31 cellular contexts compared by ENCODE assay signal in genomic region chr9:133207021-133207531, GRCh38. TPM values are rescaled to one million over a fixed set of nuclear protein-coding genes. Genes with fewer than 3 reads are reported as not detected.
"Had no signal": no experiment of that assay in that cellular context is flagged by ENCODE, and none has a peak within 500 bp of the region (broad histone marks: within the 10 kb centered on the region; RNA-seq: fewer than 3 reads in every experiment).

No MANE protein-coding gene starts in this region.

- ATAC-seq: activated CD4-positive, CD25-positive, alpha-beta regulatory T cell treated with anti-CD3 and anti-CD28 coated beads, Interleukin-2, amount 50 U/mL, for 24 hours; activated naive CD4-positive, alpha-beta T cell treated with anti-CD3 and anti-CD28 coated beads, Interleukin-2, amount 50 U/mL, for 72 hours; activated T-cell treated with anti-CD3 and anti-CD28 coated beads, Interleukin-2, amount 50 U/mL, for 72 hours; heart right ventricle; left lung; naive thymus-derived CD4-positive, alpha-beta T cell; stimulated activated naive CD8-positive, alpha-beta T cell treated with anti-CD3 and anti-CD28 coated beads, Interleukin-15, Interleukin-2, amounts not matched to agents 100 U/mL and 50 U/mL, for 24 hours had no signal

- H3K9me3 ChIP-seq: colonic mucosa, left lung, thoracic aorta had no signal

- H3K4me1 ChIP-seq: colonic mucosa, esophagus squamous epithelium, heart right ventricle, left lung, right atrium auricular region had no signal

- H3K27ac ChIP-seq: colonic mucosa, epithelial cell of prostate, esophagus squamous epithelium, heart right ventricle, left lung, right atrium auricular region, thoracic aorta, VCaP had no signal

- DNase-seq: activated CD4-positive, alpha-beta T cell treated with anti-CD3 and anti-CD28 coated beads for 48 hours; activated naive CD4-positive, alpha-beta T cell; activated T-cell treated with anti-CD3 and anti-CD28 coated beads for 4 hours; activated T-cell treated with anti-CD3 and anti-CD28 coated beads, Interleukin-2, amount 50 U/mL, for 72 hours; cerebellar nuclear complex; colonic mucosa; effector CD8-positive, alpha-beta T cell; esophagus squamous epithelium; foreskin melanocyte; heart right ventricle; nucleus accumbens; stimulated activated CD4-positive, alpha-beta T cell treated with anti-CD3 and anti-CD28 coated beads, Interleukin-12 subunit alpha, Interleukin-12 subunit beta, amount 100 ng/mL, for 4 hours; stimulated activated CD4-positive, alpha-beta T cell treated with anti-CD3 and anti-CD28 coated beads, Interleukin-4, amount 100 ng/mL, for 1 hour; stimulated activated naive CD8-positive, alpha-beta T cell treated with anti-CD3 and anti-CD28 coated beads, Interleukin-15, Interleukin-2, amounts not matched to agents 100 U/mL and 50 U/mL, for 24 hours; trophoblast cell had no signal

- H3K4me3 ChIP-seq: colonic mucosa, esophagus squamous epithelium, heart right ventricle, left lung, right atrium auricular region, thoracic aorta had no signal

- H3K36me3 ChIP-seq: colonic mucosa, esophagus squamous epithelium, heart right ventricle, left lung, right atrium auricular region, thoracic aorta had no signal

- H3K27me3 ChIP-seq: colonic mucosa, right atrium auricular region had no signal

RNA-seq across cellular contexts. Expression of gene OBP2B, which starts 2.0 kb away (rescaled TPM):
- total RNA-seq: activated CD4-positive, alpha-beta memory T cell treated with anti-CD3 and anti-CD28 coated beads for 36 hours; activated naive CD4-positive, alpha-beta T cell treated with anti-CD3 and anti-CD28 coated beads, Interleukin-2, amount 50 U/mL, for 72 hours; activated T-cell treated with anti-CD3 and anti-CD28 coated beads, Interleukin-2, amount 50 U/mL, for 72 hours; colonic mucosa; dermis microvascular lymphatic vessel endothelial cell; esophagus squamous epithelium; glomerular endothelial cell; left lung; lung microvascular endothelial cell; mesothelial cell of epicardium; naive thymus-derived CD4-positive, alpha-beta T cell; pulmonary artery endothelial cell; right atrium auricular region; skeletal muscle tissue; T-helper 1 cell treated with Interleukin-12 subunit alpha and Interleukin-12 subunit beta and Interleukin-4 antibody, amounts not matched to agents 30 ng/mL and 1 ng/mL, for 36 hours; thoracic aorta had no signal
